In genomic region chr3:149536429-149536828, GRCh38 we compare ENCODE assay signal across 9 cellular contexts.
DNase-seq lines count a peak whose midpoint lies in the region; ATAC-seq and TF ChIP-seq lines count a peak whose summit lies in the region.
"Had no signal": no experiment of that assay in that cellular context is flagged by ENCODE, and none has a peak within 500 bp of the region (broad histone marks: within the 10 kb centered on the region; RNA-seq: fewer than 3 reads in every experiment).

No MANE protein-coding gene starts in this region.

- H3K4me1 ChIP-seq in stomach smooth muscle (ENCODE audit: control insufficient read depth, insufficient read depth, low read length) (peaks cover 54% of the 10 kb centered on the region), tibial nerve (peaks cover 0 to 96% (median 54%) of the 10 kb centered on the region in 4 donors)

- H3K27ac ChIP-seq in stomach smooth muscle (ENCODE audit: low read length) (peak overlapping the region; percentile 73), tibial nerve (peak overlapping the region in 2 of 4 donors; percentile 74 to 93)

- DNase-seq in M059J (ENCODE audit: low read depth), result peak; percentile 91
- DNase-seq in cerebellum (ENCODE audit: low spot score), result peak; percentile 52
- DNase-seq in left lobe of liver (ENCODE audit: low spot score), result peak; percentile 92
- DNase-seq in tibial nerve (ENCODE audit: low spot score in 2 of 2), result no peak
- no peak for DNase-seq in stimulated activated CD4-positive, alpha-beta T cell treated with anti-CD3 and anti-CD28 coated beads, Interleukin-4, amount 100 ng/mL, for 4 hours
- no peak for DNase-seq in CD1c-positive myeloid dendritic cell (ENCODE audit: extremely low spot score)
- DNase-seq in NCI-H2107 (lab: John Stamatoyannopoulos, UW), result no peak
- DNase-seq: NCI-H748 treated with DMSO at 0.1 percent for 48 hours had no signal

- ATAC-seq in left lobe of liver, result peak; percentile 96

- 17 to 42% methylated on average over 11 of the region's 11 CpGs for WGBS in tibial nerve, 2 donors

- H3K27me3 ChIP-seq in stomach smooth muscle (ENCODE audit: control insufficient read depth in 1 of 2, insufficient read depth in 2 of 2, low read length in 2 of 2) (no peaks in the 10 kb centered on the region), tibial nerve (no peaks in the 10 kb centered on the region)

- no peak for TF ChIP-seq EP300 in tibial nerve (IDR thresholded peaks at IDR 0.05)

- no peak for TF ChIP-seq CTCF in tibial nerve (IDR thresholded peaks at IDR 0.05)

- peak overlapping the region in 1 of 2 donors; percentile 32 for H3K9ac ChIP-seq in stomach smooth muscle (ENCODE audit: low read length in 2 of 2)

- H3K9me3 ChIP-seq in stomach smooth muscle (ENCODE audit: control insufficient read depth in 2 of 2, low read length in 2 of 2), result no peaks in the 10 kb centered on the region
- H3K9me3 ChIP-seq in tibial nerve, result no peaks in the 10 kb centered on the region

- H3K36me3 ChIP-seq in stomach smooth muscle (ENCODE audit: control insufficient read depth in 2 of 2, insufficient read depth in 2 of 2, low read length in 2 of 2) (peaks cover 0 to 4% of the 10 kb centered on the region in 2 donors), tibial nerve (peaks cover 0 to 2% (median 0%) of the 10 kb centered on the region in 3 donors)

- TF ChIP-seq POLR2A in tibial nerve (IDR thresholded peaks at IDR 0.05), result no peak

- peak overlapping the region; percentile 7 to 41 for H3K4me3 ChIP-seq in stomach smooth muscle (ENCODE audit: low read length in 2 of 2)
- no peak overlapping the region for H3K4me3 ChIP-seq in tibial nerve

Comparison
In these comparisons a context has a peak if more than half of its experiments do, and no peak if none do; other contexts are left out.
1. DNase-seq: peak in M059J (single experiment), cerebellum (single experiment) and left lobe of liver (single experiment); none in tibial nerve (0 of 2), stimulated activated CD4-positive, alpha-beta T cell treated with anti-CD3 and anti-CD28 coated beads, Interleukin-4, amount 100 ng/mL, for 4 hours (0 of 2), CD1c-positive myeloid dendritic cell (single experiment) and NCI-H2107 (single experiment).
2. H3K4me3 ChIP-seq: peak in stomach smooth muscle (2 of 2); none in tibial nerve (0 of 4).